15 cellular contexts compared by ENCODE assay signal in genomic region chr1:225765982-225766674, GRCh38. TPM values are rescaled to one million over a fixed set of nuclear protein-coding genes. Genes with fewer than 3 reads are reported as not detected.
DNase-seq lines count a peak whose midpoint lies in the region; ATAC-seq and TF ChIP-seq lines count a peak whose summit lies in the region.
"Had no signal": no experiment of that assay in that cellular context is flagged by ENCODE, and none has a peak within 500 bp of the region (broad histone marks: within the 10 kb centered on the region; RNA-seq: fewer than 3 reads in every experiment).

No MANE protein-coding gene starts in this region.

- H3K4me2 ChIP-seq in BLaER1 (peak overlapping the region; percentile 74; the same call in 1 of the 2 replicates), skeletal muscle satellite cell (ENCODE audit: low read length) (peak overlapping the region; percentile 76)

- H3K27me3 ChIP-seq in BLaER1 (no peaks in the 10 kb centered on the region), SJCRH30 (no peaks in the 10 kb centered on the region), esophagus squamous epithelium (no peaks in the 10 kb centered on the region), skeletal muscle satellite cell (ENCODE audit: control insufficient read depth, insufficient read depth, low read length) (no peaks in the 10 kb centered on the region)
- H3K27me3 ChIP-seq: upper lobe of left lung had no signal

- no peak overlapping the region for H3K27ac Mint-ChIP-seq in activated T-cell treated with anti-CD3 and anti-CD28 coated beads, Interleukin-2, amount 50 U/mL, for 24 hours
- H3K27ac Mint-ChIP-seq: activated naive CD8-positive, alpha-beta T cell treated with anti-CD3 and anti-CD28 coated beads for 36 hours had no signal

- no peaks in the 10 kb centered on the region for H3K9me3 Mint-ChIP-seq in activated T-cell treated with anti-CD3 and anti-CD28 coated beads, Interleukin-2, amount 50 U/mL, for 24 hours
- H3K9me3 Mint-ChIP-seq: activated naive CD8-positive, alpha-beta T cell treated with anti-CD3 and anti-CD28 coated beads for 36 hours; central memory CD8-positive, alpha-beta T cell had no signal

- H3K27ac ChIP-seq in BLaER1: no peak overlapping the region
- H3K27ac ChIP-seq in SJCRH30: peak overlapping the region; percentile 92
- H3K27ac ChIP-seq in esophagus squamous epithelium: peak overlapping the region; percentile 60 to 89 (median 70)

- TF ChIP-seq POLR2A in esophagus squamous epithelium (IDR thresholded peaks at IDR 0.05): no peak

- no peaks in the 10 kb centered on the region for H3K36me3 Mint-ChIP-seq in activated T-cell treated with anti-CD3 and anti-CD28 coated beads, Interleukin-2, amount 50 U/mL, for 24 hours (ENCODE audit: low read depth)
- H3K36me3 Mint-ChIP-seq: activated naive CD8-positive, alpha-beta T cell treated with anti-CD3 and anti-CD28 coated beads for 36 hours had no signal

- TF ChIP-seq CTCF in esophagus squamous epithelium (IDR thresholded peaks at IDR 0.05) (no peak), GM13977 (IDR thresholded peaks at IDR 0.05; ENCODE audit: extremely low read depth, insufficient read depth, missing control alignments) (no peak)

- no peaks in the 10 kb centered on the region for H3K4me1 Mint-ChIP-seq in activated T-cell treated with anti-CD3 and anti-CD28 coated beads, Interleukin-2, amount 50 U/mL, for 24 hours (ENCODE audit: low read depth)
- H3K4me1 Mint-ChIP-seq: activated naive CD8-positive, alpha-beta T cell treated with anti-CD3 and anti-CD28 coated beads for 36 hours; central memory CD8-positive, alpha-beta T cell had no signal

- no peaks in the 10 kb centered on the region for H3K27me3 Mint-ChIP-seq in activated T-cell treated with anti-CD3 and anti-CD28 coated beads, Interleukin-2, amount 50 U/mL, for 24 hours
- H3K27me3 Mint-ChIP-seq: activated naive CD8-positive, alpha-beta T cell treated with anti-CD3 and anti-CD28 coated beads for 36 hours had no signal

- 62 to 88% methylated on average over 5 to 6 of the region's 6 CpGs for WGBS in esophagus squamous epithelium, 2 donors

- no peak for DNase-seq in SJCRH30
- no peak for DNase-seq in esophagus squamous epithelium (lab: John Stamatoyannopoulos, UW)
- DNase-seq in activated T-cell treated with anti-CD3 and anti-CD28 coated beads, Interleukin-2, amount 50 U/mL, for 24 hours: no peak
- no peak for DNase-seq in GM13977 (ENCODE audit: low spot score)
- DNase-seq in 8988T: no peak
- DNase-seq: activated CD4-positive, alpha-beta T cell treated with anti-CD3 and anti-CD28 coated beads for 1 hour; activated naive CD8-positive, alpha-beta T cell treated with anti-CD3 and anti-CD28 coated beads for 36 hours; NCI-H187; NCI-H510A; stimulated activated CD4-positive, alpha-beta T cell treated with anti-CD3 and anti-CD28 coated beads, Interleukin-2, amount 100 ng/mL, for 24 hours had no signal

- no peak overlapping the region for H3K9ac ChIP-seq in BLaER1
- peak overlapping the region; percentile 49 for H3K9ac ChIP-seq in skeletal muscle satellite cell (ENCODE audit: low read depth, low read length)

- no peak overlapping the region for H3K4me3 Mint-ChIP-seq in activated T-cell treated with anti-CD3 and anti-CD28 coated beads, Interleukin-2, amount 50 U/mL, for 24 hours
- H3K4me3 Mint-ChIP-seq: activated naive CD8-positive, alpha-beta T cell treated with anti-CD3 and anti-CD28 coated beads for 36 hours; central memory CD8-positive, alpha-beta T cell had no signal

- H3K4me3 ChIP-seq in BLaER1: no peak overlapping the region
- peak overlapping the region; percentile 7 for H3K4me3 ChIP-seq in SJCRH30
- peak overlapping the region in 1 of 4 donors; percentile 13 for H3K4me3 ChIP-seq in esophagus squamous epithelium
- peak overlapping the region; percentile 37 for H3K4me3 ChIP-seq in skeletal muscle satellite cell (ENCODE audit: low read length)
- H3K4me3 ChIP-seq: upper lobe of left lung had no signal

- H3K9me3 ChIP-seq in BLaER1 (no peaks in the 10 kb centered on the region), SJCRH30 (replicated peaks) (no peaks in the 10 kb centered on the region), esophagus squamous epithelium (no peaks in the 10 kb centered on the region), skeletal muscle satellite cell (replicated peaks; ENCODE audit: low read length) (no peaks in the 10 kb centered on the region)
- H3K9me3 ChIP-seq: upper lobe of left lung had no signal

- H4K20me1 ChIP-seq in BLaER1: no peaks in the 10 kb centered on the region

- H3K36me3 ChIP-seq in BLaER1: no peaks in the 10 kb centered on the region
- no peaks in the 10 kb centered on the region for H3K36me3 ChIP-seq in SJCRH30
- H3K36me3 ChIP-seq in esophagus squamous epithelium: no peaks in the 10 kb centered on the region
- H3K36me3 ChIP-seq in skeletal muscle satellite cell (ENCODE audit: insufficient read depth, low read length): no peaks in the 10 kb centered on the region
- H3K36me3 ChIP-seq: upper lobe of left lung had no signal

- intact Hi-C loops in esophagus squamous epithelium (cut with DNase I): no loop called here

- H3K4me1 ChIP-seq in BLaER1: peaks cover 45% of the 10 kb centered on the region
- H3K4me1 ChIP-seq in SJCRH30: peaks cover 73% of the 10 kb centered on the region
- peaks cover 26 to 75% (median 45%) of the 10 kb centered on the region in 3 donors for H3K4me1 ChIP-seq in esophagus squamous epithelium
- peaks cover 55% of the 10 kb centered on the region for H3K4me1 ChIP-seq in skeletal muscle satellite cell (ENCODE audit: control insufficient read depth, insufficient read depth, low read length)

- in situ Hi-C loops in GM13977 (cut with MboI; ENCODE audit: low pct_unique_long_range_greater_than_20kb, low sequenced_read_pairs, unreplicated experiment): no loop called here

- ATAC-seq in HG03097 (IDR thresholded peaks at IDR 0.05; ENCODE audit: low FRiP score, unreplicated experiment): no peak

RNA-seq across cellular contexts. Expression of gene SRP9, which starts 11.5 kb away (rescaled TPM):
- 618 and 654 TPM in 2 replicates for total RNA-seq in SJCRH30 (2014; rRNA removed; shearing (Covaris generic))
- 100 to 1,000 TPM; 115 to 229 (median 175) TPM for total RNA-seq in esophagus squamous epithelium
- total RNA-seq in skeletal muscle satellite cell (2012; rRNA removed): 202 and 253 TPM in 2 replicates

RNA-seq across cellular contexts. Expression of gene EPHX1, which starts 43.8 kb away (rescaled TPM):
- total RNA-seq in SJCRH30 (2014; rRNA removed; shearing (Covaris generic)): 6.3 and 7.2 TPM in 2 replicates
- total RNA-seq in esophagus squamous epithelium: 100 to 1,000 TPM in 3 of 4 donors, 10 to 100 TPM in 1; 78.7 to 237 (median 151) TPM
- 16.4 and 33.5 TPM in 2 replicates for total RNA-seq in skeletal muscle satellite cell (2012; rRNA removed)
